22 cellular contexts compared by ENCODE assay signal in genomic region chr12:41983896-41984295, GRCh38.
DNase-seq lines count a peak whose midpoint lies in the region; ATAC-seq, FAIRE-seq and TF ChIP-seq lines count a peak whose summit lies in the region.
"Had no signal": no experiment of that assay in that cellular context is flagged by ENCODE, and none has a peak within 500 bp of the region (broad histone marks: within the 10 kb centered on the region; RNA-seq: fewer than 3 reads in every experiment).

No MANE protein-coding gene starts in this region.

- DNase-seq in DMS79 treated with DMSO at 0.1 percent for 48 hours (lab: John Stamatoyannopoulos, UW) (peak; percentile 78), NCI-H1417 treated with DMSO at 0.1 percent for 48 hours (lab: John Stamatoyannopoulos, UW) (peak; percentile 91), NCI-H69 (lab: John Stamatoyannopoulos, UW) (peak; percentile 96), HepG2 (ENCODE audit: low spot score) (no peak), coronary artery (ENCODE audit: low spot score) (no peak), NCI-H774 (lab: John Stamatoyannopoulos, UW) (no peak)
- DNase-seq: activated CD4-positive, alpha-beta T cell treated with anti-CD3 and anti-CD28 coated beads, Interleukin-2, amount 10 ng/mL, durations not matched to agents 24 days and 14 days; activated naive CD8-positive, alpha-beta T cell treated with anti-CD3 and anti-CD28 coated beads, Interleukin-2, amount 50 U/mL, for 24 hours; Caco-2; GOT3; lower lobe of right lung; NCI-H2227 treated with DMSO at 0.1 percent for 48 hours; T-cell; tibial artery had no signal

- no peaks in the 10 kb centered on the region for H3K27me3 ChIP-seq in HepG2 (ENCODE audit: control insufficient read depth in 1 of 2, insufficient read depth in 2 of 2, low read length in 2 of 2)
- H3K27me3 ChIP-seq: hepatocyte, right atrium auricular region, tibial artery had no signal

- no peak for ATAC-seq in HepG2
- no peak for ATAC-seq in GM18505 (IDR thresholded peaks at IDR 0.05; ENCODE audit: unreplicated experiment)
- ATAC-seq: activated naive CD8-positive, alpha-beta T cell treated with anti-CD3 and anti-CD28 coated beads, Interleukin-2, amount 50 U/mL, for 24 hours; lower lobe of right lung; Right ventricle myocardium inferior; stimulated activated memory B cell treated with anti-CD40 and anti-IgM and Interleukin-4, amounts not matched to agents 10 μg/mL and 1 μg/mL and 100 μg/mL, for 72 hours; T-cell had no signal

- no peak for FAIRE-seq in HepG2 (lab: Jason Lieb, UNC)
- FAIRE-seq: bronchial epithelial cell, GM19239, islet of Langerhans had no signal

- WGBS in HepG2 (ENCODE audit: low lambda C conversion rate): 35% methylated on average over 1 of the region's 1 CpG

- intact Hi-C loops in HepG2 (cut with micrococcal nuclease; ENCODE audit: unreplicated experiment): loop anchor here (10.0 kb wide), 1 partner anchor 59 kb away; no protein-coding TSS in a partner anchor

- POLR2A ChIA-PET in HepG2 (lab: Yijun Ruan, JAX): no interaction called here

- no TSS peak for BruUV-seq in HepG2 (replicated peaks; lab: Mats Ljungman, UMichigan)

- no peaks in the 10 kb centered on the region for H3K9me3 ChIP-seq in HepG2 (ENCODE audit: low read length)
- H3K9me3 ChIP-seq: Caco-2, tibial artery had no signal

- no peak for TF ChIP-seq POLR2A in HepG2 (IDR thresholded peaks at IDR 0.05; ENCODE audit: insufficient read depth in 1 of 2, low read depth in 2 of 2, low read length in 2 of 2)
- TF ChIP-seq POLR2A in GM18505 (IDR thresholded peaks at IDR 0.05; ENCODE audit: borderline replicate concordance, extremely low read depth, insufficient read depth, insufficient read length): no peak

- CTCF ChIA-PET in HepG2 (lab: Yijun Ruan, JAX; ENCODE audit: low intra/inter-chr PET ratio, low total read pairs): no interaction called here

- H3K4me3 ChIP-seq in HepG2 (replicated peaks in 1 of 3; ENCODE audit: insufficient read depth in 1 of 3, low read depth in 2 of 3, low read length in 3 of 3) (no peak overlapping the region), coronary artery (no peak overlapping the region)
- H3K4me3 ChIP-seq: hepatocyte, lower lobe of right lung, right atrium auricular region, tibial artery had no signal

- H3K4me1 ChIP-seq in HepG2 (ENCODE audit: insufficient read depth, low read length): peaks cover 25% of the 10 kb centered on the region
- H3K4me1 ChIP-seq: Caco-2, lower lobe of right lung, right atrium auricular region had no signal

- no peaks in the 10 kb centered on the region for H4K20me1 ChIP-seq in HepG2 (ENCODE audit: insufficient read depth, low read length)

- no peak overlapping the region for H3K4me2 ChIP-seq in HepG2 (ENCODE audit: low read depth, low read length)
- H3K4me2 ChIP-seq: hepatocyte had no signal

- in situ Hi-C loops in HepG2 (cut with HindIII; ENCODE audit: extremely low pct_ligation_motif_present, low pct_unique_long_range_greater_than_20kb): no loop called here

- H2AFZ ChIP-seq in HepG2 (ENCODE audit: low read length): no peak overlapping the region
- H2AFZ ChIP-seq: hepatocyte had no signal

- no peak overlapping the region for H3K9ac ChIP-seq in HepG2 (ENCODE audit: insufficient read depth, low read depth, low read length)

- TF ChIP-seq RAD21 in HepG2 (CRISPR knock-in tag; IDR thresholded peaks at IDR 0.05): no peak

- no peak for TF ChIP-seq EP300 in HepG2 (IDR thresholded peaks at IDR 0.05; ENCODE audit: low read depth in 2 of 2, low read length in 2 of 2)
- no peak for TF ChIP-seq EP300 in HepG2 (CRISPR knock-in tag; IDR thresholded peaks at IDR 0.05; ENCODE audit: borderline replicate concordance)

- TF ChIP-seq CTCF in HepG2 (CRISPR knock-in tag; IDR thresholded peaks at IDR 0.05) (no peak), coronary artery (IDR thresholded peaks at IDR 0.05) (no peak)

- no peaks in the 10 kb centered on the region for H3K36me3 ChIP-seq in HepG2 (replicated peaks in 1 of 2; ENCODE audit: control insufficient read depth in 1 of 2, insufficient read depth in 2 of 2, low read length in 2 of 2)
- H3K36me3 ChIP-seq: lower lobe of right lung, right atrium auricular region, tibial artery had no signal

- H3K27ac ChIP-seq in HepG2 (ENCODE audit: extremely low read length, insufficient read depth, low read length) (no peak overlapping the region), coronary artery (no peak overlapping the region)
- H3K27ac ChIP-seq: hepatocyte, lower lobe of right lung, right atrium auricular region, tibial artery had no signal

- no peaks in the 10 kb centered on the region for H3K79me2 ChIP-seq in HepG2 (ENCODE audit: insufficient read depth, low read length)
- H3K79me2 ChIP-seq: hepatocyte had no signal

TF ChIP-seq in HepG2, 621 proteins besides CTCF, POLR2A, EP300 and RAD21:
- TF ChIP-seq HNRNPH1 (optimal IDR thresholded peaks at IDR 0.05; ENCODE audit: low read depth, low read length) (no peak), CEBPB (IDR thresholded peaks at IDR 0.05; ENCODE audit: borderline replicate concordance, low read depth, low read length) (peak; percentile 16; the same call in 1 of the 2 replicates)
TF ChIP-seq in HepG2: peak in this region for 1.

Comparison
In these comparisons a context has a peak if more than half of its experiments do, and no peak if none do; other contexts are left out.
1. DNase-seq: peak in DMS79 treated with DMSO at 0.1 percent for 48 hours (single experiment), NCI-H1417 treated with DMSO at 0.1 percent for 48 hours (single experiment) and NCI-H69 (single experiment); none in HepG2 (single experiment), coronary artery (single experiment) and NCI-H774 (single experiment).